ENCODE assay signal across 19 cellular contexts in the genomic region with DNA sequence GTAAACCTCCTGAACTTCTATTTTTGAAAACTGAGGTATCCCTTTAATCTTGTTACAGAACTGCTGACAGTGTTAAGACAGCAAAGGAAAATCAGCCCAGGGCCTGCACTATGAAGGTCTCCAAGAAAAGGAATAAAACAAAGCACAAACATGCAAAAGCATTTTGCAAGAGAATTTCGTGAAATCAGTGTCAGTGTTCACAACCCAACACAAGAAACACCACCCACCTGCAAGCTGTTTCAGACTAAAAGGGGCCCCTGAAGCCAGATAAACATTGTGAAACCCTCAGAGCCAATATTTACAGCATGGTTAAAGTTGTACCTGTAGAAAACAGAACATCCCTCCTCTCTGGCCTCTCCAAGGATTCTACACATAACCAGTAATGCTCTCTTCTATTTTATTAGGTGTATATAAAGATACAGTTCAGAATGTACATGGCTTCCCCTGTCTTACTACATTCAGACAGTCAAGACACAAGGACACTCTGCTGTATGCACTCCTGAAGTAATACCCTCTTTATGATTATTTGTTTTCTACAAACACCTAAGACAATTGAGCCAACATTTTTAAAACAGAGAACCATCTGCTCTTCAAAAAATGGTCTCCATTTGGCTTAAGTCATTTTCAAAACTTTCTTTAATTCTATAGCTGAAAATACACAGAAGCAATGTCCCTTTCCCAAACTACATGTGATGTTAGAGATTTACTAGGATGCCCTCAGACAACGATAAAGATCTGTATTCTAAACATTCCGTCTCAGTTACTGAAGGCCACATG.
A peak's percentile ranks its signal among the peaks of the same experiment; 100 is the strongest.
DNase-seq lines count a peak whose midpoint lies in the region; ATAC-seq and TF ChIP-seq lines count a peak whose summit lies in the region.
"Had no signal": no experiment of that assay in that cellular context is flagged by ENCODE, and none has a peak within 500 bp of the region (broad histone marks: within the 10 kb centered on the region; RNA-seq: fewer than 3 reads in every experiment).

No MANE protein-coding gene starts in this region.

- no peak overlapping the region for H3K4me2 ChIP-seq in parathyroid adenoma (ENCODE audit: low read length)
- H3K4me2 ChIP-seq: A549, BLaER1 had no signal

- H3K4me1 ChIP-seq in left ventricle myocardium inferior (peaks cover 31% of the 10 kb centered on the region), parathyroid adenoma (peaks cover 16% of the 10 kb centered on the region), vagina (peaks cover 7% of the 10 kb centered on the region)
- H3K4me1 ChIP-seq: BLaER1 had no signal

- no peaks in the 10 kb centered on the region for H3K9me3 ChIP-seq in left ventricle myocardium inferior (replicated peaks)
- no peaks in the 10 kb centered on the region for H3K9me3 ChIP-seq in parathyroid adenoma (ENCODE audit: control insufficient read depth, low read length)
- no peaks in the 10 kb centered on the region for H3K9me3 ChIP-seq in vagina
- H3K9me3 ChIP-seq: A549, BLaER1, body of pancreas, tibial nerve had no signal

- H3K27ac ChIP-seq in left ventricle myocardium inferior (replicated peaks) = peak overlapping the region; percentile 55
- peak overlapping the region; percentile 62 for H3K27ac ChIP-seq in parathyroid adenoma
- H3K27ac ChIP-seq in vagina = peak overlapping the region; percentile 36
- H3K27ac ChIP-seq in coronary artery = no peak overlapping the region
- H3K27ac ChIP-seq: A549, BLaER1, body of pancreas, tibial nerve had no signal

- ATAC-seq in Right ventricle myocardium inferior (peak; percentile 28), GM18498 (IDR thresholded peaks at IDR 0.05; ENCODE audit: unreplicated experiment) (no peak)
- ATAC-seq: activated CD4-positive, alpha-beta T cell treated with anti-CD3 and anti-CD28 coated beads for 36 hours; body of pancreas; stimulated activated memory B cell treated with anti-CD40 and anti-IgM and Interleukin-4, amounts not matched to agents 10 μg/mL and 1 μg/mL and 100 μg/mL, for 72 hours had no signal

- TF ChIP-seq CTCF in left ventricle myocardium inferior (IDR thresholded peaks at IDR 0.05; ENCODE audit: borderline replicate concordance) (no peak), parathyroid adenoma (IDR thresholded peaks at IDR 0.05) (no peak), vagina (IDR thresholded peaks at IDR 0.05) (no peak), coronary artery (IDR thresholded peaks at IDR 0.05) (no peak)

- DNase-seq in Right ventricle myocardium inferior (ENCODE audit: missing footprints) (no peak), cardiac septum (ENCODE audit: low spot score) (no peak), left ventricle myocardium inferior (no peak), vagina (ENCODE audit: extremely low spot score in 2 of 2) (no peak), UCSD-AML1 (lab: John Stamatoyannopoulos, UW; ENCODE audit: unreplicated experiment) (no peak), coronary artery (ENCODE audit: low spot score) (no peak)
- DNase-seq: activated CD4-positive, alpha-beta T cell treated with anti-CD3 and anti-CD28 coated beads for 36 hours; body of pancreas; hippocampal formation; midbrain; NCI-H1694 treated with DMSO at 0.1 percent for 48 hours; NCI-H2227 treated with DMSO at 0.1 percent for 48 hours; retina had no signal

- H3K79me2 ChIP-seq in parathyroid adenoma = no peaks in the 10 kb centered on the region

- H3K27me3 ChIP-seq in left ventricle myocardium inferior (ENCODE audit: low read depth) (no peaks in the 10 kb centered on the region), parathyroid adenoma (ENCODE audit: control insufficient read depth, insufficient read depth, low read length) (no peaks in the 10 kb centered on the region), vagina (no peaks in the 10 kb centered on the region)
- H3K27me3 ChIP-seq: BLaER1, body of pancreas, tibial nerve had no signal

- H3K36me3 ChIP-seq in left ventricle myocardium inferior (no peaks in the 10 kb centered on the region), parathyroid adenoma (ENCODE audit: control insufficient read depth, insufficient read depth, low read length) (no peaks in the 10 kb centered on the region), vagina (no peaks in the 10 kb centered on the region)

- H3K4me3 ChIP-seq in left ventricle myocardium inferior (no peak overlapping the region), parathyroid adenoma (ENCODE audit: low read depth, low read length) (no peak overlapping the region), vagina (no peak overlapping the region), coronary artery (no peak overlapping the region)
- H3K4me3 ChIP-seq: A549, BLaER1, body of pancreas, tibial nerve had no signal

- no peak for TF ChIP-seq POLR2A in vagina (IDR thresholded peaks at IDR 0.05)

- H2AFZ ChIP-seq in parathyroid adenoma = peak overlapping the region; percentile 12

- H3K9ac ChIP-seq in parathyroid adenoma = no peak overlapping the region
- H3K9ac ChIP-seq: BLaER1 had no signal

- intact Hi-C loops in Right ventricle myocardium inferior (cut with DNase I) = no loop called here
- intact Hi-C loops in cardiac septum (cut with DNase I) = no loop called here
- intact Hi-C loops in left ventricle myocardium inferior (cut with micrococcal nuclease) = no loop called here
- intact Hi-C loops in vagina (cut with DNase I) = no loop called here

Comparison
In these comparisons a context has a peak if more than half of its experiments do, and no peak if none do; other contexts are left out.
1. H3K27ac ChIP-seq: peak in left ventricle myocardium inferior (single experiment), parathyroid adenoma (single experiment) and vagina (single experiment); none in coronary artery (0 of 2).